13 cellular contexts compared by ENCODE assay signal in genomic region chr2:11771971-11772615, GRCh38.
"Had no signal": no experiment of that assay in that cellular context is flagged by ENCODE, and none has a peak within 500 bp of the region (broad histone marks: within the 10 kb centered on the region; RNA-seq: fewer than 3 reads in every experiment).

No MANE protein-coding gene starts in this region.

- H3K27me3 Mint-ChIP-seq: activated naive CD4-positive, alpha-beta T cell treated with anti-CD3 and anti-CD28 coated beads, Interleukin-2, amount 10 ng/mL, durations not matched to agents 7 days and 5 days; brain had no signal

- H3K4me3 Mint-ChIP-seq: activated naive CD4-positive, alpha-beta T cell treated with anti-CD3 and anti-CD28 coated beads, Interleukin-2, amount 10 ng/mL, durations not matched to agents 7 days and 5 days; brain had no signal

- H3K4me1 ChIP-seq: parathyroid adenoma, right atrium auricular region, tibial artery had no signal

- H3K9me3 ChIP-seq: right atrium auricular region, tibial artery had no signal

- H3K9me3 Mint-ChIP-seq: activated naive CD4-positive, alpha-beta T cell treated with anti-CD3 and anti-CD28 coated beads, Interleukin-2, amount 10 ng/mL, durations not matched to agents 7 days and 5 days had no signal

- H3K4me3 ChIP-seq: dorsolateral prefrontal cortex, right atrium auricular region, skin epidermis, tibial artery had no signal

- H3K79me2 ChIP-seq: parathyroid adenoma had no signal

- H3K4me1 Mint-ChIP-seq: brain had no signal

- H3K27ac Mint-ChIP-seq: brain had no signal

- H3K9ac ChIP-seq: parathyroid adenoma had no signal

- H3K27ac ChIP-seq: parathyroid adenoma, right atrium auricular region, skin epidermis, tibial artery had no signal

- H3K27me3 ChIP-seq: dorsolateral prefrontal cortex, right atrium auricular region, tibial artery had no signal

- H2AFZ ChIP-seq: parathyroid adenoma had no signal

- DNase-seq: activated CD4-positive, alpha-beta T cell treated with anti-CD3 and anti-CD28 coated beads for 1 hour; activated CD4-positive, alpha-beta T cell treated with anti-CD3 and anti-CD28 coated beads, Interleukin-2, amount 50 U/mL, for 48 hours; activated naive CD4-positive, alpha-beta T cell treated with anti-CD3 and anti-CD28 coated beads, Interleukin-2, amount 10 ng/mL, durations not matched to agents 7 days and 5 days; head of caudate nucleus; left colon; mammary epithelial cell; T1000; tibial artery had no signal

- ATAC-seq: left colon had no signal
